23 cellular contexts compared by ENCODE assay signal in genomic region chr9:135919318-135919717, GRCh38.
"Had no signal": no experiment of that assay in that cellular context is flagged by ENCODE, and none has a peak within 500 bp of the region (broad histone marks: within the 10 kb centered on the region; RNA-seq: fewer than 3 reads in every experiment).

No MANE protein-coding gene starts in this region.

- H3K27me3 Mint-ChIP-seq: central memory CD8-positive, alpha-beta T cell; stimulated activated memory B cell treated with anti-CD40 and anti-IgM and Interleukin-4, amounts not matched to agents 10 μg/mL and 1 μg/mL and 100 μg/mL, for 72 hours had no signal

- H3K4me1 ChIP-seq: ascending aorta, breast epithelium, colonic mucosa, gastroesophageal sphincter, right lobe of liver, testis, vagina had no signal

- H3K36me3 ChIP-seq: colonic mucosa had no signal

- H3K4me1 Mint-ChIP-seq: central memory CD8-positive, alpha-beta T cell; nephron had no signal

- H3K27me3 ChIP-seq: ascending aorta, breast epithelium, colonic mucosa, gastroesophageal sphincter, right lobe of liver, testis, vagina had no signal

- FAIRE-seq: islet of Langerhans had no signal

- ATAC-seq: activated naive CD4-positive, alpha-beta T cell treated with anti-CD3 and anti-CD28 coated beads, Interleukin-2, amount 50 U/mL, for 72 hours; activated T-cell treated with anti-CD3 and anti-CD28 coated beads, Interleukin-2, amount 50 U/mL, for 4 hours; gastroesophageal sphincter; left ventricle myocardium superior; stimulated activated memory B cell treated with anti-CD40 and anti-IgM and Interleukin-4, amounts not matched to agents 10 μg/mL and 1 μg/mL and 100 μg/mL, for 72 hours had no signal

- H3K9me3 ChIP-seq: colonic mucosa, testis had no signal

- H3K4me3 Mint-ChIP-seq: activated T-cell treated with anti-CD3 and anti-CD28 coated beads, Interleukin-2, amount 50 U/mL, for 4 hours; central memory CD8-positive, alpha-beta T cell; nephron; stimulated activated memory B cell treated with anti-CD40 and anti-IgM and Interleukin-4, amounts not matched to agents 10 μg/mL and 1 μg/mL and 100 μg/mL, for 72 hours; T-helper 1 cell treated with Interleukin-12 subunit alpha and Interleukin-12 subunit beta and Interleukin-4 antibody, amounts not matched to agents 30 μg/mL and 1 μg/mL, for 36 hours had no signal

- H3K4me3 ChIP-seq: ascending aorta, breast epithelium, colonic mucosa, gastroesophageal sphincter, right lobe of liver, skin epidermis, testis, vagina had no signal

- H3K27ac Mint-ChIP-seq: activated naive CD4-positive, alpha-beta T cell treated with anti-CD3 and anti-CD28 coated beads, Interleukin-2, amount 50 U/mL, for 72 hours; nephron; stimulated activated memory B cell treated with anti-CD40 and anti-IgM and Interleukin-4, amounts not matched to agents 10 μg/mL and 1 μg/mL and 100 μg/mL, for 72 hours; T-helper 1 cell treated with Interleukin-12 subunit alpha and Interleukin-12 subunit beta and Interleukin-4 antibody, amounts not matched to agents 30 μg/mL and 1 μg/mL, for 36 hours had no signal

- DNase-seq: activated CD4-positive, alpha-beta T cell treated with anti-CD3 and anti-CD28 coated beads for 4 hours; activated CD4-positive, alpha-beta T cell treated with anti-CD3 and anti-CD28 coated beads, Interleukin-2, amount 50 U/mL, for 48 hours; activated CD4-positive, CD25-positive, alpha-beta regulatory T cell; activated CD8-positive, alpha-beta memory T cell treated with anti-CD3 and anti-CD28 coated beads, Interleukin-2, amount 50 U/mL, for 48 hours; activated gamma-delta T cell; activated T-cell treated with anti-CD3 and anti-CD28 coated beads, Interleukin-2, amount 50 U/mL, for 4 hours; colonic mucosa; left ventricle myocardium superior; stimulated activated CD4-positive, alpha-beta T cell treated with anti-CD3 and anti-CD28 coated beads, Interleukin-2, amount 100 ng/mL, for 24 hours; testis; trophoblast cell had no signal

- H3K27ac ChIP-seq: ascending aorta, breast epithelium, colonic mucosa, gastroesophageal sphincter, right lobe of liver, skin epidermis, testis, vagina had no signal
